ENCODE assay signal across 1 cellular context in the genomic region with DNA sequence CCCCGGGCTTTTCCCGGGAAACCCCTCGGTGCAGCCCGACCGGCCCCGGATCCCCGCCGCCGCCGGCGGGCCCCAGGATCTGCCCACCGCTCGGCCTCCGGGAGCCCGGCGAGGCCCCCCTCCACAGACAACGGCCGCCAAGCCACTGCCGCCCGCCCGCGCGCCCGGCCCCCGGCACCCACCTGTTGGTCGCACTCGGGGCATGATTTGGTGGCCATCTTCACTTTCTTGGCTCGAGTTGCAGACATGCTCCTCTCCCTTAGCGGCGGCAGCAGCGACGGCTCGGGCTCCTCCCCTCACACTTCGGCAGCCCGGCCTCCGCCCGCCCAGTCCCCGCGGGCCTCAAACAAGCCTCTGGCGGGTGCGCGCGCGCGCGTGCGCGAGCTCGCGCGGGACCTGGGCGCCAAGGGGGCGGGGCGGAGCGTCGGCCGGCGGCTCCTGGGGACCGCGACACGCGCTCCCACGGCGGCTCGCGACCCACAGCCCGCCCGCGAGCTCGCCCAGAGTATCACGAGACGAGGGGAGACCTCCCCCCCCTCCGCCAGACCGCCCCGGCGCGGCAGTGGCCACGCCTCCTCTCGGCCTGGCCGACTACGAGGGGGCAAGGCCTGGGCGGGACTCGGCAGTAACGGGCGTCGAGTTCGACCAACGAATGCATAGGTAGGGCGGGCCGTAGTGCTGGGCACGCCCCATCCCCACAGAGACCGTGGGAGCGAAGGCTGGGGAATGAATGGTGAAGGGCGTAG.
A peak's percentile ranks its signal among the peaks of the same experiment; 100 is the strongest.
TF ChIP-seq lines count a peak whose summit lies in the region.

A gene with protein sequence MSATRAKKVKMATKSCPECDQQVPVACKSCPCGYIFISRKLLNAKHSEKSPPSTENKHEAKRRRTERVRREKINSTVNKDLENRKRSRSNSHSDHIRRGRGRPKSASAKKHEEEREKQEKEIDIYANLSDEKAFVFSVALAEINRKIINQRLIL (minus strand): TSS at position 279 of the 746 bp plus-strand sequence. CDS start 31 bp downstream, at position 248.

TF ChIP-seq in HepG2, 621 proteins besides CTCF, POLR2A, EP300 and RAD21 (continued from another document and continues in another):
- TF ChIP-seq ZNF225 (CRISPR knock-in tag; IDR thresholded peaks at IDR 0.05) (no peak), SRY (CRISPR knock-in tag; IDR thresholded peaks at IDR 0.05) (0 out of 2 replicates have a peak, but pooled peaks have one; percentile 36), FIP1L1 (IDR thresholded peaks at IDR 0.05; ENCODE audit: borderline replicate concordance, insufficient read depth, low read depth, low read length) (no peak), GABPB1 (CRISPR knock-in tag; IDR thresholded peaks at IDR 0.05) (peak; percentile 66; the same call in 1 of the 2 replicates), PAF1 (CRISPR knock-in tag; IDR thresholded peaks at IDR 0.05) (no peak), MYNN (CRISPR knock-in tag; IDR thresholded peaks at IDR 0.05; ENCODE audit: low read depth) (no peak), BCL6 (CRISPR knock-in tag; IDR thresholded peaks at IDR 0.05) (0 out of 2 replicates have a peak, but pooled peaks have one; percentile 9), FOXA1 (IDR thresholded peaks at IDR 0.05) (no peak), FOXA1 (CRISPR knock-in tag; IDR thresholded peaks at IDR 0.05) (0 out of 2 replicates have a peak, but pooled peaks have one; percentile 36), RBM22 (optimal IDR thresholded peaks at IDR 0.05; ENCODE audit: low read length) (no peak), ZNF264 (CRISPR knock-in tag; IDR thresholded peaks at IDR 0.05) (no peak; the same call in none of the 2 replicates), ZNF549 (CRISPR knock-in tag; IDR thresholded peaks at IDR 0.05) (no peak), HMGA1 (CRISPR knock-in tag; conservative IDR thresholded peaks at IDR 0.05) (no peak), HOXA5 (CRISPR knock-in tag; IDR thresholded peaks at IDR 0.05) (no peak), ZNF180 (CRISPR knock-in tag; IDR thresholded peaks at IDR 0.05; ENCODE audit: borderline replicate concordance, low read depth) (no peak), HNRNPK (IDR thresholded peaks at IDR 0.05; ENCODE audit: low read depth, low read length, poor library complexity, severe bottlenecking) (no peak), ZNF263 (CRISPR knock-in tag; IDR thresholded peaks at IDR 0.05) (peak; percentile 54; the same call in 1 of the 2 replicates), ZZZ3 (CRISPR knock-in tag; IDR thresholded peaks at IDR 0.05; ENCODE audit: borderline replicate concordance) (no peak), REXO4 (CRISPR knock-in tag; IDR thresholded peaks at IDR 0.05; ENCODE audit: borderline replicate concordance) (no peak), ZNF577 (CRISPR knock-in tag; IDR thresholded peaks at IDR 0.05; ENCODE audit: borderline replicate concordance, low read depth) (no peak), MLLT10 (CRISPR knock-in tag; IDR thresholded peaks at IDR 0.05) (no peak), ZNF24 (IDR thresholded peaks at IDR 0.05) (no peak), ZNF570 (CRISPR knock-in tag; IDR thresholded peaks at IDR 0.05; ENCODE audit: borderline replicate concordance) (no peak), MTF2 (CRISPR knock-in tag; IDR thresholded peaks at IDR 0.05; ENCODE audit: borderline replicate concordance) (no peak), TOE1 (CRISPR knock-in tag; IDR thresholded peaks at IDR 0.05) (no peak), NFYC (CRISPR knock-in tag; IDR thresholded peaks at IDR 0.05) (peak; percentile 89), ZNF20 (CRISPR knock-in tag; IDR thresholded peaks at IDR 0.05) (no peak), ZKSCAN8 (CRISPR knock-in tag; IDR thresholded peaks at IDR 0.05; ENCODE audit: borderline replicate concordance) (0 out of 2 replicates have a peak, but pooled peaks have one; percentile 21)
- TF ChIP-seq, protein P1, sequence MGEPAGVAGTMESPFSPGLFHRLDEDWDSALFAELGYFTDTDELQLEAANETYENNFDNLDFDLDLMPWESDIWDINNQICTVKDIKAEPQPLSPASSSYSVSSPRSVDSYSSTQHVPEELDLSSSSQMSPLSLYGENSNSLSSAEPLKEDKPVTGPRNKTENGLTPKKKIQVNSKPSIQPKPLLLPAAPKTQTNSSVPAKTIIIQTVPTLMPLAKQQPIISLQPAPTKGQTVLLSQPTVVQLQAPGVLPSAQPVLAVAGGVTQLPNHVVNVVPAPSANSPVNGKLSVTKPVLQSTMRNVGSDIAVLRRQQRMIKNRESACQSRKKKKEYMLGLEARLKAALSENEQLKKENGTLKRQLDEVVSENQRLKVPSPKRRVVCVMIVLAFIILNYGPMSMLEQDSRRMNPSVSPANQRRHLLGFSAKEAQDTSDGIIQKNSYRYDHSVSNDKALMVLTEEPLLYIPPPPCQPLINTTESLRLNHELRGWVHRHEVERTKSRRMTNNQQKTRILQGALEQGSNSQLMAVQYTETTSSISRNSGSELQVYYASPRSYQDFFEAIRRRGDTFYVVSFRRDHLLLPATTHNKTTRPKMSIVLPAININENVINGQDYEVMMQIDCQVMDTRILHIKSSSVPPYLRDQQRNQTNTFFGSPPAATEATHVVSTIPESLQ (CRISPR knock-in tag; conservative IDR thresholded peaks at IDR 0.05), result no peak
- TF ChIP-seq, protein P2, sequence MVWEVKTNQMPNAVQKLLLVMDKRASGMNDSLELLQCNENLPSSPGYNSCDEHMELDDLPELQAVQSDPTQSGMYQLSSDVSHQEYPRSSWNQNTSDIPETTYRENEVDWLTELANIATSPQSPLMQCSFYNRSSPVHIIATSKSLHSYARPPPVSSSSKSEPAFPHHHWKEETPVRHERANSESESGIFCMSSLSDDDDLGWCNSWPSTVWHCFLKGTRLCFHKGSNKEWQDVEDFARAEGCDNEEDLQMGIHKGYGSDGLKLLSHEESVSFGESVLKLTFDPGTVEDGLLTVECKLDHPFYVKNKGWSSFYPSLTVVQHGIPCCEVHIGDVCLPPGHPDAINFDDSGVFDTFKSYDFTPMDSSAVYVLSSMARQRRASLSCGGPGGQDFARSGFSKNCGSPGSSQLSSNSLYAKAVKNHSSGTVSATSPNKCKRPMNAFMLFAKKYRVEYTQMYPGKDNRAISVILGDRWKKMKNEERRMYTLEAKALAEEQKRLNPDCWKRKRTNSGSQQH (CRISPR knock-in tag; IDR thresholded peaks at IDR 0.05; ENCODE audit: low read depth), result no peak
- TF ChIP-seq, protein P3, sequence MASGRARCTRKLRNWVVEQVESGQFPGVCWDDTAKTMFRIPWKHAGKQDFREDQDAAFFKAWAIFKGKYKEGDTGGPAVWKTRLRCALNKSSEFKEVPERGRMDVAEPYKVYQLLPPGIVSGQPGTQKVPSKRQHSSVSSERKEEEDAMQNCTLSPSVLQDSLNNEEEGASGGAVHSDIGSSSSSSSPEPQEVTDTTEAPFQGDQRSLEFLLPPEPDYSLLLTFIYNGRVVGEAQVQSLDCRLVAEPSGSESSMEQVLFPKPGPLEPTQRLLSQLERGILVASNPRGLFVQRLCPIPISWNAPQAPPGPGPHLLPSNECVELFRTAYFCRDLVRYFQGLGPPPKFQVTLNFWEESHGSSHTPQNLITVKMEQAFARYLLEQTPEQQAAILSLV (CRISPR knock-in tag; IDR thresholded peaks at IDR 0.05; ENCODE audit: borderline replicate concordance), result 0 out of 2 replicates have a peak, but pooled peaks have one; percentile 29
- TF ChIP-seq, protein P4, sequence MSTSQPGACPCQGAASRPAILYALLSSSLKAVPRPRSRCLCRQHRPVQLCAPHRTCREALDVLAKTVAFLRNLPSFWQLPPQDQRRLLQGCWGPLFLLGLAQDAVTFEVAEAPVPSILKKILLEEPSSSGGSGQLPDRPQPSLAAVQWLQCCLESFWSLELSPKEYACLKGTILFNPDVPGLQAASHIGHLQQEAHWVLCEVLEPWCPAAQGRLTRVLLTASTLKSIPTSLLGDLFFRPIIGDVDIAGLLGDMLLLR (CRISPR knock-in tag; IDR thresholded peaks at IDR 0.05), result no peak
- TF ChIP-seq, protein P5, sequence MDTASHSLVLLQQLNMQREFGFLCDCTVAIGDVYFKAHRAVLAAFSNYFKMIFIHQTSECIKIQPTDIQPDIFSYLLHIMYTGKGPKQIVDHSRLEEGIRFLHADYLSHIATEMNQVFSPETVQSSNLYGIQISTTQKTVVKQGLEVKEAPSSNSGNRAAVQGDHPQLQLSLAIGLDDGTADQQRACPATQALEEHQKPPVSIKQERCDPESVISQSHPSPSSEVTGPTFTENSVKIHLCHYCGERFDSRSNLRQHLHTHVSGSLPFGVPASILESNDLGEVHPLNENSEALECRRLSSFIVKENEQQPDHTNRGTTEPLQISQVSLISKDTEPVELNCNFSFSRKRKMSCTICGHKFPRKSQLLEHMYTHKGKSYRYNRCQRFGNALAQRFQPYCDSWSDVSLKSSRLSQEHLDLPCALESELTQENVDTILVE (CRISPR knock-in tag; IDR thresholded peaks at IDR 0.05), result 0 out of 2 replicates have a peak, but pooled peaks have one; percentile 35
- TF ChIP-seq, protein P6, sequence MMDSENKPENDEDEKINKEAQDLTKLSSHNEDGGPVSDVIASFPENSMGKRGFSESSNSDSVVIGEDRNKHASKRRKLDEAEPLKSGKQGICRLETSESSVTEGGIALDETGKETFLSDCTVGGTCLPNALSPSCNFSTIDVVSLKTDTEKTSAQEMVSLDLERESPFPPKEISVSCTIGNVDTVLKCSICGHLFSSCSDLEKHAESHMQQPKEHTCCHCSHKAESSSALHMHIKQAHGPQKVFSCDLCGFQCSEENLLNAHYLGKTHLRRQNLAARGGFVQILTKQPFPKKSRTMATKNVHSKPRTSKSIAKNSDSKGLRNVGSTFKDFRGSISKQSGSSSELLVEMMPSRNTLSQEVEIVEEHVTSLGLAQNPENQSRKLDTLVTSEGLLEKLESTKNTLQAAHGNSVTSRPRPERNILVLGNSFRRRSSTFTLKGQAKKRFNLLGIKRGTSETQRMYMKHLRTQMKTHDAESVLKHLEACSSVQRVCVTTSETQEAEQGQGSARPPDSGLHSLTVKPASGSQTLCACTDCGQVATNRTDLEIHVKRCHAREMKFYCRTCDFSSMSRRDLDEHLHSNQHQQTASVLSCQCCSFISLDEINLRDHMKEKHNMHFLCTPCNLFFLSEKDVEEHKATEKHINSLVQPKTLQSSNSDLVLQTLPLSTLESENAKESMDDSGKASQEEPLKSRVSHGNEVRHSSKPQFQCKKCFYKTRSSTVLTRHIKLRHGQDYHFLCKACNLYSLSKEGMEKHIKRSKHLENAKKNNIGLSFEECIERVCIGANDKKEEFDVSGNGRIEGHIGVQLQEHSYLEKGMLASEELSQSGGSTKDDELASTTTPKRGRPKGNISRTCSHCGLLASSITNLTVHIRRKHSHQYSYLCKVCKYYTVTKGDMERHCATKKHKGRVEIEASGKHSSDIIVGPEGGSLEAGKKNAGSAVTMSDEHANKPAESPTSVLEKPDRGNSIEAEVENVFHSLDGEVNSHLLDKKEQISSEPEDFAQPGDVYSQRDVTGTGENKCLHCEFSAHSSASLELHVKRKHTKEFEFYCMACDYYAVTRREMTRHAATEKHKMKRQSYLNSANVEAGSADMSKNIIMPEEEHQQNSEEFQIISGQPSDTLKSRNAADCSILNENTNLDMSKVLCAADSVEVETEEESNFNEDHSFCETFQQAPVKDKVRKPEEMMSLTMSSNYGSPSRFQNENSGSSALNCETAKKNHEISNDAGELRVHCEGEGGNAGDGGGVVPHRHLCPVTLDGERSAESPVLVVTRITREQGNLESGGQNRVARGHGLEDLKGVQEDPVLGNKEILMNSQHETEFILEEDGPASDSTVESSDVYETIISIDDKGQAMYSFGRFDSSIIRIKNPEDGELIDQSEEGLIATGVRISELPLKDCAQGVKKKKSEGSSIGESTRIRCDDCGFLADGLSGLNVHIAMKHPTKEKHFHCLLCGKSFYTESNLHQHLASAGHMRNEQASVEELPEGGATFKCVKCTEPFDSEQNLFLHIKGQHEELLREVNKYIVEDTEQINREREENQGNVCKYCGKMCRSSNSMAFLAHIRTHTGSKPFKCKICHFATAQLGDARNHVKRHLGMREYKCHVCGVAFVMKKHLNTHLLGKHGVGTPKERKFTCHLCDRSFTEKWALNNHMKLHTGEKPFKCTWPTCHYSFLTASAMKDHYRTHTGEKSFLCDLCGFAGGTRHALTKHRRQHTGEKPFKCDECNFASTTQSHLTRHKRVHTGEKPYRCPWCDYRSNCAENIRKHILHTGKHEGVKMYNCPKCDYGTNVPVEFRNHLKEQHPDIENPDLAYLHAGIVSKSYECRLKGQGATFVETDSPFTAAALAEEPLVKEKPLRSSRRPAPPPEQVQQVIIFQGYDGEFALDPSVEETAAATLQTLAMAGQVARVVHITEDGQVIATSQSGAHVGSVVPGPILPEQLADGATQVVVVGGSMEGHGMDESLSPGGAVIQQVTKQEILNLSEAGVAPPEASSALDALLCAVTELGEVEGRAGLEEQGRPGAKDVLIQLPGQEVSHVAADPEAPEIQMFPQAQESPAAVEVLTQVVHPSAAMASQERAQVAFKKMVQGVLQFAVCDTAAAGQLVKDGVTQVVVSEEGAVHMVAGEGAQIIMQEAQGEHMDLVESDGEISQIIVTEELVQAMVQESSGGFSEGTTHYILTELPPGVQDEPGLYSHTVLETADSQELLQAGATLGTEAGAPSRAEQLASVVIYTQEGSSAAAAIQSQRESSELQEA (CRISPR knock-in tag; IDR thresholded peaks at IDR 0.05; ENCODE audit: not compliant biosample characterization), result peak; percentile 4
- TF ChIP-seq, protein P7, sequence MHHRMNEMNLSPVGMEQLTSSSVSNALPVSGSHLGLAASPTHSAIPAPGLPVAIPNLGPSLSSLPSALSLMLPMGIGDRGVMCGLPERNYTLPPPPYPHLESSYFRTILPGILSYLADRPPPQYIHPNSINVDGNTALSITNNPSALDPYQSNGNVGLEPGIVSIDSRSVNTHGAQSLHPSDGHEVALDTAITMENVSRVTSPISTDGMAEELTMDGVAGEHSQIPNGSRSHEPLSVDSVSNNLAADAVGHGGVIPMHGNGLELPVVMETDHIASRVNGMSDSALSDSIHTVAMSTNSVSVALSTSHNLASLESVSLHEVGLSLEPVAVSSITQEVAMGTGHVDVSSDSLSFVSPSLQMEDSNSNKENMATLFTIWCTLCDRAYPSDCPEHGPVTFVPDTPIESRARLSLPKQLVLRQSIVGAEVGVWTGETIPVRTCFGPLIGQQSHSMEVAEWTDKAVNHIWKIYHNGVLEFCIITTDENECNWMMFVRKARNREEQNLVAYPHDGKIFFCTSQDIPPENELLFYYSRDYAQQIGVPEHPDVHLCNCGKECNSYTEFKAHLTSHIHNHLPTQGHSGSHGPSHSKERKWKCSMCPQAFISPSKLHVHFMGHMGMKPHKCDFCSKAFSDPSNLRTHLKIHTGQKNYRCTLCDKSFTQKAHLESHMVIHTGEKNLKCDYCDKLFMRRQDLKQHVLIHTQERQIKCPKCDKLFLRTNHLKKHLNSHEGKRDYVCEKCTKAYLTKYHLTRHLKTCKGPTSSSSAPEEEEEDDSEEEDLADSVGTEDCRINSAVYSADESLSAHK (CRISPR knock-in tag; IDR thresholded peaks at IDR 0.05; ENCODE audit: borderline replicate concordance), result no peak
- TF ChIP-seq, protein P8, sequence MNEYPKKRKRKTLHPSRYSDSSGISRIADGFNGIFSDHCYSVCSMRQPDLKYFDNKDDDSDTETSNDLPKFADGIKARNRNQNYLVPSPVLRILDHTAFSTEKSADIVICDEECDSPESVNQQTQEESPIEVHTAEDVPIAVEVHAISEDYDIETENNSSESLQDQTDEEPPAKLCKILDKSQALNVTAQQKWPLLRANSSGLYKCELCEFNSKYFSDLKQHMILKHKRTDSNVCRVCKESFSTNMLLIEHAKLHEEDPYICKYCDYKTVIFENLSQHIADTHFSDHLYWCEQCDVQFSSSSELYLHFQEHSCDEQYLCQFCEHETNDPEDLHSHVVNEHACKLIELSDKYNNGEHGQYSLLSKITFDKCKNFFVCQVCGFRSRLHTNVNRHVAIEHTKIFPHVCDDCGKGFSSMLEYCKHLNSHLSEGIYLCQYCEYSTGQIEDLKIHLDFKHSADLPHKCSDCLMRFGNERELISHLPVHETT (CRISPR knock-in tag; conservative IDR thresholded peaks at IDR 0.05), result no peak; the same call in 1 of the 2 replicates
